ENCODE assay signal across 10 cellular contexts in genomic region chr19:35115538-35115951, GRCh38. TPM values are rescaled to one million over a fixed set of nuclear protein-coding genes. Genes with fewer than 3 reads are reported as not detected.
DNase-seq lines count a peak whose midpoint lies in the region; ATAC-seq and TF ChIP-seq lines count a peak whose summit lies in the region.
"Had no signal": no experiment of that assay in that cellular context is flagged by ENCODE, and none has a peak within 500 bp of the region (broad histone marks: within the 10 kb centered on the region; RNA-seq: fewer than 3 reads in every experiment).

FXYD3 (plus strand) TSS chr19:35115823; CDS start chr19:35119377, 3,554 bp downstream.

- no peak for TF ChIP-seq POLR2A in testis (IDR thresholded peaks at IDR 0.05)

- H3K36me3 ChIP-seq in testis (ENCODE audit: low read depth, missing control alignments): no peaks in the 10 kb centered on the region

- H3K27ac Mint-ChIP-seq in activated CD8-positive, alpha-beta T cell treated with anti-CD3 and anti-CD28 coated beads for 36 hours: no peak within 1 kb of the TSS
- no peak within 1 kb of the TSS for H3K27ac Mint-ChIP-seq in activated CD8-positive, alpha-beta T cell treated with anti-CD3 and anti-CD28 coated beads, Interleukin-2, amount 10 ng/mL, durations not matched to agents 7 days and 5 days
- no peak within 1 kb of the TSS for H3K27ac Mint-ChIP-seq in mesothelial cell of epicardium

- no peaks in the 10 kb centered on the region for H3K27me3 ChIP-seq in testis

- H3K36me3 Mint-ChIP-seq in activated CD8-positive, alpha-beta T cell treated with anti-CD3 and anti-CD28 coated beads for 36 hours (ENCODE audit: low read depth): no peaks in the 10 kb centered on the region
- no peaks in the 10 kb centered on the region for H3K36me3 Mint-ChIP-seq in activated CD8-positive, alpha-beta T cell treated with anti-CD3 and anti-CD28 coated beads, Interleukin-2, amount 10 ng/mL, durations not matched to agents 7 days and 5 days (ENCODE audit: low read depth)
- no peaks in the 10 kb centered on the region for H3K36me3 Mint-ChIP-seq in mesothelial cell of epicardium

- DNase-seq in activated CD8-positive, alpha-beta T cell treated with anti-CD3 and anti-CD28 coated beads for 36 hours: no peak
- no peak for DNase-seq in activated CD8-positive, alpha-beta T cell treated with anti-CD3 and anti-CD28 coated beads, Interleukin-2, amount 10 ng/mL, durations not matched to agents 7 days and 5 days
- DNase-seq in caudate nucleus (lab: John Stamatoyannopoulos, UW) (peak in 3 of 61 donors; percentile 77 to 88 (median 81)), mesothelial cell of epicardium (ENCODE audit: low spot score in 2 of 2, unreplicated experiment in 2 of 2) (no peak), testis (no peak), NCI-H2107 treated with DMSO at 0.1 percent for 48 hours (lab: John Stamatoyannopoulos, UW; ENCODE audit: unreplicated experiment) (no peak), HEK293T (ENCODE audit: extremely low spot score) (no peak)
- DNase-seq: activated CD4-positive, CD25-positive, alpha-beta regulatory T cell had no signal

- intact Hi-C loops in activated CD8-positive, alpha-beta T cell treated with anti-CD3 and anti-CD28 coated beads for 36 hours (cut with micrococcal nuclease): no loop called here
- intact Hi-C loops in testis (cut with DNase I; ENCODE audit: low total_unique reads): no loop called here

- peak within 1 kb of the TSS; percentile 19 for H3K4me3 Mint-ChIP-seq in activated CD8-positive, alpha-beta T cell treated with anti-CD3 and anti-CD28 coated beads for 36 hours
- no peak within 1 kb of the TSS for H3K4me3 Mint-ChIP-seq in activated CD8-positive, alpha-beta T cell treated with anti-CD3 and anti-CD28 coated beads, Interleukin-2, amount 10 ng/mL, durations not matched to agents 7 days and 5 days
- peak within 1 kb of the TSS; percentile 70 for H3K4me3 Mint-ChIP-seq in mesothelial cell of epicardium

- no peaks in the 10 kb centered on the region for H3K9me3 ChIP-seq in testis

- WGBS in testis, 2 donors: 73 to 82% methylated on average over 3 to 6 of the region's 6 CpGs

- POLR2A ChIA-PET in activated CD8-positive, alpha-beta T cell treated with anti-CD3 and anti-CD28 coated beads for 36 hours (lab: Charles Lee): no interaction called here
- POLR2A ChIA-PET in activated CD8-positive, alpha-beta T cell treated with anti-CD3 and anti-CD28 coated beads, Interleukin-2, amount 10 ng/mL, durations not matched to agents 7 days and 5 days (lab: Charles Lee): no interaction called here
- POLR2A ChIA-PET in HEK293T (lab: Yijun Ruan, JAX): no interaction called here

- peak within 1 kb of the TSS; percentile 98 for H3K27ac ChIP-seq in caudate nucleus (ENCODE audit: low read depth, low read length)
- H3K27ac ChIP-seq in testis: no peak within 1 kb of the TSS

- no peak for TF ChIP-seq CTCF in activated CD8-positive, alpha-beta T cell treated with anti-CD3 and anti-CD28 coated beads for 36 hours (IDR thresholded peaks at IDR 0.05)
- no peak for TF ChIP-seq CTCF in mesothelial cell of epicardium (IDR thresholded peaks at IDR 0.05; ENCODE audit: unreplicated experiment)
- TF ChIP-seq CTCF in testis (IDR thresholded peaks at IDR 0.05): no peak

- H3K4me3 ChIP-seq in testis: peak within 1 kb of the TSS; percentile 21 to 39

- ATAC-seq in activated CD8-positive, alpha-beta T cell treated with anti-CD3 and anti-CD28 coated beads for 36 hours: no peak
- ATAC-seq in activated CD8-positive, alpha-beta T cell treated with anti-CD3 and anti-CD28 coated beads, Interleukin-2, amount 10 ng/mL, durations not matched to agents 7 days and 5 days: no peak
- no peak for ATAC-seq in HG02642 (IDR thresholded peaks at IDR 0.05; ENCODE audit: poor library complexity, unreplicated experiment)

- H3K9me3 Mint-ChIP-seq in activated CD8-positive, alpha-beta T cell treated with anti-CD3 and anti-CD28 coated beads for 36 hours: no peaks in the 10 kb centered on the region
- H3K9me3 Mint-ChIP-seq in activated CD8-positive, alpha-beta T cell treated with anti-CD3 and anti-CD28 coated beads, Interleukin-2, amount 10 ng/mL, durations not matched to agents 7 days and 5 days (ENCODE audit: insufficient read depth): no peaks in the 10 kb centered on the region
- H3K9me3 Mint-ChIP-seq in mesothelial cell of epicardium: no peaks in the 10 kb centered on the region

- H3K4me1 ChIP-seq in testis: peaks cover 6% of the 10 kb centered on the region

- CTCF ChIA-PET in activated CD8-positive, alpha-beta T cell treated with anti-CD3 and anti-CD28 coated beads for 36 hours (lab: Charles Lee): interaction anchor here (0.7 to 2.5 kb wide), 12 partner anchors 9 to 277 kb away, joined by 3 to 11 read pairs (median 4); partner anchors contain the start of gene LGI4
- CTCF ChIA-PET in activated CD8-positive, alpha-beta T cell treated with anti-CD3 and anti-CD28 coated beads, Interleukin-2, amount 10 ng/mL, durations not matched to agents 7 days and 5 days (lab: Charles Lee): interaction anchor here (1.4 kb wide), 1 partner anchor 23 kb away, joined by 3 read pairs; no protein-coding TSS in a partner anchor
- CTCF ChIA-PET in HEK293T (lab: Yijun Ruan, JAX): no interaction called here

- H3K4me1 Mint-ChIP-seq in activated CD8-positive, alpha-beta T cell treated with anti-CD3 and anti-CD28 coated beads for 36 hours (ENCODE audit: low read depth): peaks cover 5% of the 10 kb centered on the region
- peaks cover 6% of the 10 kb centered on the region for H3K4me1 Mint-ChIP-seq in activated CD8-positive, alpha-beta T cell treated with anti-CD3 and anti-CD28 coated beads, Interleukin-2, amount 10 ng/mL, durations not matched to agents 7 days and 5 days (ENCODE audit: low read depth)
- H3K4me1 Mint-ChIP-seq in mesothelial cell of epicardium: peaks cover 26% of the 10 kb centered on the region

- no peaks in the 10 kb centered on the region for H3K27me3 Mint-ChIP-seq in activated CD8-positive, alpha-beta T cell treated with anti-CD3 and anti-CD28 coated beads for 36 hours
- H3K27me3 Mint-ChIP-seq in activated CD8-positive, alpha-beta T cell treated with anti-CD3 and anti-CD28 coated beads, Interleukin-2, amount 10 ng/mL, durations not matched to agents 7 days and 5 days (ENCODE audit: low read depth): no peaks in the 10 kb centered on the region
- H3K27me3 Mint-ChIP-seq in mesothelial cell of epicardium (ENCODE audit: low read depth): peaks cover 4% of the 10 kb centered on the region

TF ChIP-seq in HEK293T, 16 proteins besides CTCF, POLR2A, EP300 and RAD21:
- no peak for TF ChIP-seq ZNF384 (IDR thresholded peaks at IDR 0.05)

RNA-seq across cellular contexts. Expression of gene FXYD3, which starts in this region (rescaled TPM):
- not detected for total RNA-seq in activated CD8-positive, alpha-beta T cell treated with anti-CD3 and anti-CD28 coated beads for 36 hours
- total RNA-seq in activated CD8-positive, alpha-beta T cell treated with anti-CD3 and anti-CD28 coated beads, Interleukin-2, amount 10 ng/mL, durations not matched to agents 7 days and 5 days: not detected
- total RNA-seq in mesothelial cell of epicardium: 5.5 to 8.3 TPM (median 6.6 TPM) in 3 replicates
- 1 to 10 TPM in 1 of 2 donors, not detected in 1; 2.6 TPM for total RNA-seq in testis
- not detected for polyA plus RNA-seq in testis (ENCODE audit: insufficient read depth, low read depth, low replicate concordance)
- polyA plus RNA-seq: neural cell had no signal
